ENCODE assay signal across 14 cellular contexts in genomic region chr14:24316597-24316950, GRCh38. TPM values are rescaled to one million over a fixed set of nuclear protein-coding genes. Genes with fewer than 3 reads are reported as not detected.
DNase-seq lines count a peak whose midpoint lies in the region; ATAC-seq, FAIRE-seq and TF ChIP-seq lines count a peak whose summit lies in the region.
"Had no signal": no experiment of that assay in that cellular context is flagged by ENCODE, and none has a peak within 500 bp of the region (broad histone marks: within the 10 kb centered on the region; RNA-seq: fewer than 3 reads in every experiment).

No MANE protein-coding gene starts in this region.

- no peak overlapping the region for H2AK5ac ChIP-seq in mesendoderm (ENCODE audit: low read length)

- H4K8ac ChIP-seq in mesendoderm (ENCODE audit: low read depth, low read length): no peak overlapping the region

- BruUV-seq in Caco-2 (replicated peaks; lab: Mats Ljungman, UMichigan) (no TSS peak), K562 (replicated peaks; lab: Mats Ljungman, UMichigan) (no TSS peak)

- H3K23ac ChIP-seq in mesendoderm (ENCODE audit: low read length): peak overlapping the region; percentile 66

- peak overlapping the region; percentile 71; the same call in 2 of the 3 replicates for H3K27ac ChIP-seq in K562 (ENCODE audit: extremely low read depth, low read depth, low read length)
- H3K27ac ChIP-seq in mesendoderm (ENCODE audit: low read depth, low read length): peak overlapping the region; percentile 1
- H3K27ac ChIP-seq: GM23248 had no signal

- peak overlapping the region; percentile 4 for H3K4ac ChIP-seq in mesendoderm (ENCODE audit: low read depth, low read length)

- intact Hi-C loops in Caco-2 (cut with micrococcal nuclease; ENCODE audit: unreplicated experiment): no loop called here
- intact Hi-C loops in K562 (cut with micrococcal nuclease): no loop called here

- H3K79me2 ChIP-seq in K562 (ENCODE audit: control insufficient read depth, insufficient read depth, low read length) (no peaks in the 10 kb centered on the region), mesendoderm (ENCODE audit: control insufficient read depth, insufficient read depth, low read length) (no peaks in the 10 kb centered on the region)

- H3K27me3 Mint-ChIP-seq in Caco-2 (ENCODE audit: insufficient read depth, unreplicated experiment): peaks cover 14% of the 10 kb centered on the region

- peak overlapping the region; percentile 33 for H3K4me3 ChIP-seq in Caco-2 (ENCODE audit: low read depth, low read length)
- H3K4me3 ChIP-seq in K562: no peak overlapping the region
- no peak overlapping the region for H3K4me3 ChIP-seq in mesendoderm (ENCODE audit: low read length)
- H3K4me3 ChIP-seq: GM23248 had no signal

- in situ Hi-C loops in K562 (cut with MboI): no loop called here

- no peak for TF ChIP-seq EP300 in K562 (IDR thresholded peaks at IDR 0.05; ENCODE audit: low read length)

- peak overlapping the region; percentile 60 for H3K4me3 Mint-ChIP-seq in Caco-2 (ENCODE audit: unreplicated experiment)
- H3K4me3 Mint-ChIP-seq: activated T-cell treated with anti-CD3 and anti-CD28 coated beads, Interleukin-2, amount 50 U/mL, for 4 hours had no signal

- TF ChIP-seq POLR2A in K562 (conservative IDR thresholded peaks at IDR 0.05): no peak

- H3K27me3 ChIP-seq in Caco-2 (replicated peaks; ENCODE audit: control insufficient read depth, insufficient read depth, low read length): no peaks in the 10 kb centered on the region
- no peaks in the 10 kb centered on the region for H3K27me3 ChIP-seq in K562 (ENCODE audit: control insufficient read depth in 2 of 2, insufficient read depth in 2 of 2, low read length in 2 of 2)
- H3K27me3 ChIP-seq in mesendoderm (ENCODE audit: insufficient read depth, low read length, poor library complexity): no peaks in the 10 kb centered on the region

- H2BK15ac ChIP-seq in mesendoderm (replicated peaks; ENCODE audit: low read depth): no peak overlapping the region

- DNase-seq in Caco-2 (no peak), K562 (ENCODE audit: extremely low read depth in 1 of 4, low spot score in 3 of 4) (peak; percentile 41 to 60 (median 52)), mesendoderm (no peak), anterior cingulate cortex (lab: John Stamatoyannopoulos, UW) (no peak), inferior parietal cortex (ENCODE audit: extremely low spot score) (no peak)
- no peak for DNase-seq in effector CD4-positive, alpha-beta T cell
- DNase-seq: activated CD4-positive, alpha-beta T cell treated with anti-CD3 and anti-CD28 coated beads for 4 hours; activated T-cell treated with anti-CD3 and anti-CD28 coated beads, Interleukin-2, amount 50 U/mL, for 4 hours; midbrain; NCI-H526 treated with DMSO at 0.1 percent for 48 hours; T-helper 17 cell had no signal

- peak; percentile 31 for ATAC-seq in K562
- ATAC-seq: T-helper 17 cell had no signal

- H3K27ac Mint-ChIP-seq in Caco-2 (ENCODE audit: unreplicated experiment): no peak overlapping the region

- no peaks in the 10 kb centered on the region for H3K9me1 ChIP-seq in K562 (ENCODE audit: control insufficient read depth, insufficient read depth, low read length)

- H3K36me3 ChIP-seq in Caco-2 (ENCODE audit: control insufficient read depth, insufficient read depth, low read length) (no peaks in the 10 kb centered on the region), K562 (ENCODE audit: control insufficient read depth, insufficient read depth, low read length) (peaks cover 4% of the 10 kb centered on the region; the same call in 1 of the 3 replicates), mesendoderm (ENCODE audit: control insufficient read depth, insufficient read depth, low read length) (peaks cover 1% of the 10 kb centered on the region)

- TF ChIP-seq CTCF in Caco-2 (IDR thresholded peaks at IDR 0.05; ENCODE audit: insufficient read depth in 1 of 2, low read depth in 1 of 2, low read length in 1 of 2, severe bottlenecking in 1 of 2, unreplicated experiment in 1 of 2) (no peak), K562 (IDR thresholded peaks at IDR 0.05 in 2 of 3, conservative IDR thresholded peaks at IDR 0.05 in 1 of 3; ENCODE audit: insufficient read depth in 2 of 3, low read depth in 1 of 3, low read length in 3 of 3) (no peak)

- H3K79me1 ChIP-seq in mesendoderm (ENCODE audit: low read length): no peaks in the 10 kb centered on the region

- peak overlapping the region; percentile 83 for H2AFZ ChIP-seq in K562 (ENCODE audit: low read depth, low read length)
- H2AFZ ChIP-seq: GM23248 had no signal

- TF ChIP-seq RAD21 in K562 (CRISPR knock-in tag; conservative IDR thresholded peaks at IDR 0.05 in 1 of 2, IDR thresholded peaks at IDR 0.05 in 1 of 2): no peak

- POLR2A ChIA-PET in Caco-2 (lab: Charles Lee): no interaction called here
- POLR2A ChIA-PET in K562 (lab: Yijun Ruan, JAX): interaction anchor here (0.6 to 1.2 kb wide), 4 partner anchors 10 to 201 kb away, joined by 3 to 6 read pairs (median 4); no protein-coding TSS in a partner anchor

- peak; percentile 26 for FAIRE-seq in K562 (lab: Jason Lieb, UNC)
- FAIRE-seq: colon had no signal

- H3K9me3 Mint-ChIP-seq in Caco-2 (ENCODE audit: unreplicated experiment): no peaks in the 10 kb centered on the region
- H3K9me3 Mint-ChIP-seq: activated T-cell treated with anti-CD3 and anti-CD28 coated beads, Interleukin-2, amount 50 U/mL, for 4 hours had no signal

- no peak overlapping the region for H3K18ac ChIP-seq in mesendoderm (ENCODE audit: low read length)

- H3K56ac ChIP-seq in mesendoderm (ENCODE audit: low read length): peak overlapping the region; percentile 79

- no peak overlapping the region for H4K5ac ChIP-seq in mesendoderm (ENCODE audit: low read length)

- H3K4me2 ChIP-seq in K562 (ENCODE audit: insufficient read depth, low read length) (peak overlapping the region; percentile 11), mesendoderm (ENCODE audit: low read length) (no peak overlapping the region)

- H3K4me1 Mint-ChIP-seq in Caco-2 (ENCODE audit: low read depth, unreplicated experiment): peaks cover 6% of the 10 kb centered on the region

- H4K20me1 ChIP-seq in K562 (replicated peaks; ENCODE audit: control insufficient read depth, insufficient read depth, low read length): no peaks in the 10 kb centered on the region

- H3K4me1 ChIP-seq in Caco-2: peaks cover 14% of the 10 kb centered on the region
- peaks cover 16 to 30% of the 10 kb centered on the region in 2 experiments for H3K4me1 ChIP-seq in K562 (replicated peaks in 1 of 2; ENCODE audit: control insufficient read depth in 2 of 2, insufficient read depth in 2 of 2, low read length in 2 of 2)
- peaks cover 12% of the 10 kb centered on the region for H3K4me1 ChIP-seq in mesendoderm (ENCODE audit: control insufficient read depth, low read depth, low read length)

- H3K36me3 Mint-ChIP-seq in Caco-2 (ENCODE audit: insufficient read depth, unreplicated experiment): peaks cover 16% of the 10 kb centered on the region

- H3K9me3 ChIP-seq in Caco-2 (no peaks in the 10 kb centered on the region), K562 (replicated peaks; ENCODE audit: control insufficient read depth, insufficient read depth, low read depth, low read length) (no peaks in the 10 kb centered on the region)

- H3K9ac ChIP-seq in K562 (ENCODE audit: insufficient read depth in 1 of 2, low read depth in 2 of 2, low read length in 2 of 2) (peak overlapping the region; percentile 11 to 38; a peak in 3 of 4 replicates), mesendoderm (ENCODE audit: low read length) (peak overlapping the region; percentile 38)
- H3K9ac ChIP-seq: GM23248 had no signal

- peak overlapping the region; percentile 2 for H2BK5ac ChIP-seq in mesendoderm (ENCODE audit: low read length)

- H2BK120ac ChIP-seq in mesendoderm (ENCODE audit: low read depth, low read length): no peak overlapping the region

- CTCF ChIA-PET in Caco-2 (lab: Charles Lee): interaction anchor here (1.2 to 1.4 kb wide), 2 partner anchors 9 to 74 kb away, joined by 3 to 18 read pairs; partner anchors contain the start of genes CIDEB and TINF2
- CTCF ChIA-PET in K562 (lab: Yijun Ruan, JAX; ENCODE audit: low intra/inter-chr PET ratio): no interaction called here

- WGBS in K562 (ENCODE audit: insufficient coverage, low coverage, missing lambda C conversion rate): 20% methylated on average over 2 of the region's 18 CpGs
- no CpG with 5 or more reads among the region's 18 CpGs for WGBS in mesendoderm (ENCODE audit: extremely low coverage, insufficient coverage, low lambda C conversion rate)

RNA-seq across cellular contexts. Expression of gene LTB4R, which starts 5.3 kb away (rescaled TPM):
- 7.3 and 7.8 TPM in 2 replicates for total RNA-seq in Caco-2 (2022)
- total RNA-seq in K562 (2011; cell fraction: chromatin; rRNA removed; ENCODE audit: low replicate concordance): 33.2 and 49.2 TPM in 2 replicates
- 24.1 and 29.2 TPM in 2 replicates for total RNA-seq in K562 (2011; cell fraction: nucleolus; rRNA removed)
- total RNA-seq in K562 (2011; cell fraction: nucleoplasm; rRNA removed): 31.0 and 48.7 TPM in 2 replicates
- total RNA-seq in K562 (2014; rRNA removed): 2.8 and 3.6 TPM in 2 replicates
- 1.7 and 1.8 TPM in 2 replicates for total RNA-seq in K562 (2014; rRNA removed; fragmentation: Illumina TruSeq; extraction: Trizol)
- total RNA-seq in K562 (2015; rRNA removed; fragmentation: Illumina TruSeq; extraction: Trizol): 2.1 and 2.3 TPM in 2 replicates
- total RNA-seq in K562 (2021): 3.7 and 7.0 TPM in 2 replicates
- polyA plus RNA-seq in K562 (2011; rRNA removed): 4.0 and 4.3 TPM in 2 replicates
- polyA plus RNA-seq in K562 (2011; cell fraction: cytosol; rRNA removed): 1.9 and 3.5 TPM in 2 replicates
- polyA plus RNA-seq in K562 (2011; cell fraction: nucleus; rRNA removed): 50.4 and 117 TPM in 2 replicates
- polyA plus RNA-seq in K562 (2012): 4.5 and 8.0 TPM in 2 replicates
- 4.4 and 4.8 TPM in 2 replicates for polyA plus RNA-seq in K562 (2014; fragmentation: Illumina TruSeq; extraction: Trizol)
- under 1 TPM; 0.38 to 0.61 TPM for polyA plus RNA-seq in K562 (2014; fragmentation: Nextera tagmentation; extraction: Ambion mirVana)
- polyA plus RNA-seq in K562 (2014; rRNA removed): 10.5 and 11.4 TPM in 2 replicates
- polyA minus RNA-seq in K562 (2011; rRNA and poly(A)+ RNA removed): 2.3 and 3.0 TPM in 2 replicates
- polyA minus RNA-seq in K562 (2011; cell fraction: cytosol; rRNA and poly(A)+ RNA removed): 1.1 and 1.4 TPM in 2 replicates
- polyA minus RNA-seq in K562 (2011; cell fraction: nucleus; rRNA and poly(A)+ RNA removed): 6.9 and 10.2 TPM in 2 replicates
- polyA plus RNA-seq in mesendoderm (2013, experiment 1 of 2): 4.5 TPM
- polyA plus RNA-seq in mesendoderm (2013, experiment 2 of 2): 4.4 TPM

RNA-seq across cellular contexts. Expression of gene LTB4R2, which starts 6.6 kb away (rescaled TPM):
- total RNA-seq in Caco-2 (2022) (10.3 and 12.3 TPM in 2 replicates), K562 (2014; rRNA removed) (3.9 and 5.8 TPM in 2 replicates), K562 (2014; rRNA removed; fragmentation: Illumina TruSeq; extraction: Trizol) (2.1 and 2.4 TPM in 2 replicates), K562 (2015; rRNA removed; fragmentation: Illumina TruSeq; extraction: Trizol) (2.5 and 3.1 TPM in 2 replicates), K562 (2021) (6.9 and 9.4 TPM in 2 replicates)
- 25.8 and 60.8 TPM in 2 replicates for total RNA-seq in K562 (2011; cell fraction: chromatin; rRNA removed; ENCODE audit: low replicate concordance)
- total RNA-seq in K562 (2011; cell fraction: nucleolus; rRNA removed): 33.2 and 38.2 TPM in 2 replicates
- total RNA-seq in K562 (2011; cell fraction: nucleoplasm; rRNA removed): 30.5 and 42.4 TPM in 2 replicates
- polyA plus RNA-seq in K562 (2011; rRNA removed) (2.5 and 3.2 TPM in 2 replicates), K562 (2014; fragmentation: Illumina TruSeq; extraction: Trizol) (2.6 and 2.7 TPM in 2 replicates), K562 (2014; fragmentation: Nextera tagmentation; extraction: Ambion mirVana) (under 1 TPM in 1 of 2 experiments, not detected in 1; 0.03 TPM), K562 (2014; rRNA removed) (8.6 and 11.6 TPM in 2 replicates)
- polyA plus RNA-seq in K562 (2011; cell fraction: cytosol; rRNA removed): 1.4 and 6.0 TPM in 2 replicates
- polyA plus RNA-seq in K562 (2011; cell fraction: nucleus; rRNA removed): 25.2 and 64.2 TPM in 2 replicates
- polyA plus RNA-seq in K562 (2012): 4.0 and 6.3 TPM in 2 replicates
- 2.2 and 2.5 TPM in 2 replicates for polyA minus RNA-seq in K562 (2011; rRNA and poly(A)+ RNA removed)
- 1.6 and 3.3 TPM in 2 replicates for polyA minus RNA-seq in K562 (2011; cell fraction: cytosol; rRNA and poly(A)+ RNA removed)
- 15.0 and 20.1 TPM in 2 replicates for polyA minus RNA-seq in K562 (2011; cell fraction: nucleus; rRNA and poly(A)+ RNA removed)
- 3.4 TPM for polyA plus RNA-seq in mesendoderm (2013, experiment 1 of 2)
- 3.2 TPM for polyA plus RNA-seq in mesendoderm (2013, experiment 2 of 2)

RNA-seq across cellular contexts. Expression of gene CIDEB, which starts 8.8 kb away (rescaled TPM):
- total RNA-seq in Caco-2 (2022): 3.5 and 7.2 TPM in 2 replicates
- total RNA-seq in K562 (2011; cell fraction: chromatin; rRNA removed; ENCODE audit: low replicate concordance): 0.42 and 0.53 TPM in 2 replicates
- total RNA-seq in K562 (2011; cell fraction: nucleolus; rRNA removed): not detected in 2 replicates
- 0.38 and 0.51 TPM in 2 replicates for total RNA-seq in K562 (2011; cell fraction: nucleoplasm; rRNA removed)
- not detected in 2 replicates for total RNA-seq in K562 (2014; rRNA removed)
- total RNA-seq in K562 (2014; rRNA removed; fragmentation: Illumina TruSeq; extraction: Trizol): not detected in 2 replicates
- total RNA-seq in K562 (2015; rRNA removed; fragmentation: Illumina TruSeq; extraction: Trizol): not detected in 2 replicates
- 0.07 and 0.35 TPM in 2 replicates for total RNA-seq in K562 (2021)
- 0.04 and 0.14 TPM in 2 replicates for polyA plus RNA-seq in K562 (2011; rRNA removed)
- polyA plus RNA-seq in K562 (2011; cell fraction: cytosol; rRNA removed): 0.03 TPM in 2 replicates
- polyA plus RNA-seq in K562 (2011; cell fraction: nucleus; rRNA removed): 0.16 and 0.20 TPM in 2 replicates
- polyA plus RNA-seq in K562 (2012): 0.04 and 0.20 TPM in 2 replicates
- 0.07 and 0.14 TPM in 2 replicates for polyA plus RNA-seq in K562 (2014; fragmentation: Illumina TruSeq; extraction: Trizol)
- under 1 TPM; 0.03 to 0.35 TPM for polyA plus RNA-seq in K562 (2014; fragmentation: Nextera tagmentation; extraction: Ambion mirVana)
- 0.11 and 0.18 TPM in 2 replicates for polyA plus RNA-seq in K562 (2014; rRNA removed)
- polyA minus RNA-seq in K562 (2011; rRNA and poly(A)+ RNA removed): not detected in 2 replicates
- polyA minus RNA-seq in K562 (2011; cell fraction: cytosol; rRNA and poly(A)+ RNA removed): not detected in 2 replicates
- polyA minus RNA-seq in K562 (2011; cell fraction: nucleus; rRNA and poly(A)+ RNA removed): 0.22 TPM in 1 of 2 replicates, not detected in the other
- not detected for polyA plus RNA-seq in mesendoderm (2013, experiment 1 of 2)
- 0.03 TPM for polyA plus RNA-seq in mesendoderm (2013, experiment 2 of 2)
- total RNA-seq: Calu3 had no signal

RNA-seq across cellular contexts. Expression of gene NOP9, which starts 16.9 kb away (rescaled TPM):
- total RNA-seq in Caco-2 (2022) (35.1 and 38.3 TPM in 2 replicates), K562 (2014; rRNA removed) (15.0 and 19.9 TPM in 2 replicates), K562 (2014; rRNA removed; fragmentation: Illumina TruSeq; extraction: Trizol) (16.7 and 17.8 TPM in 2 replicates), K562 (2015; rRNA removed; fragmentation: Illumina TruSeq; extraction: Trizol) (16.7 and 18.2 TPM in 2 replicates), K562 (2021) (25.0 and 27.9 TPM in 2 replicates)
- total RNA-seq in K562 (2011; cell fraction: chromatin; rRNA removed; ENCODE audit: low replicate concordance): 50.7 and 102 TPM in 2 replicates
- 45.0 and 47.0 TPM in 2 replicates for total RNA-seq in K562 (2011; cell fraction: nucleolus; rRNA removed)
- total RNA-seq in K562 (2011; cell fraction: nucleoplasm; rRNA removed): 49.6 and 66.3 TPM in 2 replicates
- polyA plus RNA-seq in K562 (2011; rRNA removed) (10.6 and 11.8 TPM in 2 replicates), K562 (2014; fragmentation: Illumina TruSeq; extraction: Trizol) (19.6 and 20.7 TPM in 2 replicates), K562 (2014; fragmentation: Nextera tagmentation; extraction: Ambion mirVana) (1 to 10 TPM; 1.0 to 1.2 TPM), K562 (2014; rRNA removed) (15.1 and 15.5 TPM in 2 replicates)
- polyA plus RNA-seq in K562 (2011; cell fraction: cytosol; rRNA removed): 13.3 and 16.7 TPM in 2 replicates
- polyA plus RNA-seq in K562 (2011; cell fraction: nucleus; rRNA removed): 37.6 and 66.7 TPM in 2 replicates
- polyA plus RNA-seq in K562 (2012): 15.3 and 17.2 TPM in 2 replicates
- 18.8 and 21.4 TPM in 2 replicates for polyA minus RNA-seq in K562 (2011; rRNA and poly(A)+ RNA removed)
- 14.5 and 18.1 TPM in 2 replicates for polyA minus RNA-seq in K562 (2011; cell fraction: cytosol; rRNA and poly(A)+ RNA removed)
- polyA minus RNA-seq in K562 (2011; cell fraction: nucleus; rRNA and poly(A)+ RNA removed): 24.8 and 27.7 TPM in 2 replicates
- 14.9 TPM for polyA plus RNA-seq in mesendoderm (2013, experiment 1 of 2)
- polyA plus RNA-seq in mesendoderm (2013, experiment 2 of 2): 14.8 TPM

RNA-seq across cellular contexts. Expression of gene DHRS1, which starts 17.0 kb away (rescaled TPM):
- total RNA-seq in Caco-2 (2022) (15.6 and 18.1 TPM in 2 replicates), K562 (2014; rRNA removed) (7.3 and 9.3 TPM in 2 replicates), K562 (2014; rRNA removed; fragmentation: Illumina TruSeq; extraction: Trizol) (5.7 and 8.2 TPM in 2 replicates), K562 (2015; rRNA removed; fragmentation: Illumina TruSeq; extraction: Trizol) (9.5 and 9.7 TPM in 2 replicates), K562 (2021) (17.8 and 21.1 TPM in 2 replicates)
- total RNA-seq in K562 (2011; cell fraction: chromatin; rRNA removed; ENCODE audit: low replicate concordance): 37.2 and 51.5 TPM in 2 replicates
- 36.6 and 41.2 TPM in 2 replicates for total RNA-seq in K562 (2011; cell fraction: nucleolus; rRNA removed)
- total RNA-seq in K562 (2011; cell fraction: nucleoplasm; rRNA removed): 36.5 and 42.4 TPM in 2 replicates
- polyA plus RNA-seq in K562 (2011; rRNA removed) (12.7 and 19.8 TPM in 2 replicates), K562 (2014; fragmentation: Illumina TruSeq; extraction: Trizol) (16.8 and 19.3 TPM in 2 replicates), K562 (2014; fragmentation: Nextera tagmentation; extraction: Ambion mirVana) (10 to 100 TPM; 32.2 to 33.6 TPM), K562 (2014; rRNA removed) (13.3 and 14.6 TPM in 2 replicates)
- polyA plus RNA-seq in K562 (2011; cell fraction: cytosol; rRNA removed): 41.2 and 42.4 TPM in 2 replicates
- polyA plus RNA-seq in K562 (2011; cell fraction: nucleus; rRNA removed): 124 and 145 TPM in 2 replicates
- polyA plus RNA-seq in K562 (2012): 19.5 and 28.4 TPM in 2 replicates
- 20.2 and 23.5 TPM in 2 replicates for polyA minus RNA-seq in K562 (2011; rRNA and poly(A)+ RNA removed)
- 10.8 and 14.4 TPM in 2 replicates for polyA minus RNA-seq in K562 (2011; cell fraction: cytosol; rRNA and poly(A)+ RNA removed)
- polyA minus RNA-seq in K562 (2011; cell fraction: nucleus; rRNA and poly(A)+ RNA removed): 14.4 and 17.9 TPM in 2 replicates
- polyA plus RNA-seq in mesendoderm (2013, experiment 1 of 2): 5.7 TPM
- polyA plus RNA-seq in mesendoderm (2013, experiment 2 of 2): 6.4 TPM

Comparison
In these comparisons a context has a peak if more than half of its experiments do, and no peak if none do; other contexts are left out.
1. DNase-seq: peak in K562 (4 of 4); none in Caco-2 (0 of 2), mesendoderm (single experiment), anterior cingulate cortex (0 of 58), inferior parietal cortex (single experiment) and effector CD4-positive, alpha-beta T cell (single experiment).